2 cellular contexts compared by ENCODE assay signal in genomic region chr1:21454904-21455303, GRCh38. TPM values are rescaled to one million over a fixed set of nuclear protein-coding genes. Genes with fewer than 3 reads are reported as not detected.
"Had no signal": no experiment of that assay in that cellular context is flagged by ENCODE, and none has a peak within 500 bp of the region (broad histone marks: within the 10 kb centered on the region; RNA-seq: fewer than 3 reads in every experiment).

No MANE protein-coding gene starts in this region.

RNA-seq across cellular contexts. Expression of gene ALPL, which starts 54.3 kb away (rescaled TPM):
- total RNA-seq: lung microvascular endothelial cell had no signal
- polyA plus RNA-seq: keratinocyte had no signal
